In the genomic region with DNA sequence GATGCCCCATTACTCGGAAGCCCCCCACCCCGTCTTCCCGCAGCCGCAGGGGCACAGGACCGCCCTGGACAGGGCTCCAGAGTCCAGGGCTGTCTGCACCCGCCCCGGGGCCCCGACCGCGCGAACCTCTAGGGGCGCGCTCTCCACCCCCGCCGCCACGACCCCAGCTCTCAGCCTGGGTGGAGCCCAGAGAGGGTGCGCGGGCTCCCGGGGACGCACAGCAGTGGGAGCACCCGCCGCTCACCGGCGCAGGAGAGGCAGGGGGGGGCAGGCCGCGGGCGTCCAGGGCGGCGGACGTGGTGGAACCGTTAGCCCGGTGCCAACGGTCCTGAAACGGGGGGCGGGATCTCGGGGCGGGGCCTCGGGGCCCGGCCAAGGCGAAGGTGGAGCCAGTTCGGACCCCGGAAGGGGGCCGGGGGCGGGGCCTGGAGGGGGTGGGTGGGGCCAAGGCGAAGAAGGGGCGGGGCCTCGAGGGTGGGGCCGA, we compare ENCODE assay signal across 8 cellular contexts. TPM values are rescaled to one million over a fixed set of nuclear protein-coding genes. Genes with fewer than 3 reads are reported as not detected.
DNase-seq lines count a peak whose midpoint lies in the region; ATAC-seq, FAIRE-seq and TF ChIP-seq lines count a peak whose summit lies in the region.

Gene ATP8B3 (minus strand): TSS at position 335 of the 484 bp plus-strand sequence. CDS start 540 bp downstream, outside the sequence.

- no peaks in the 10 kb centered on the region for H3K9me3 Mint-ChIP-seq in activated T-cell treated with anti-CD3 and anti-CD28 coated beads, Interleukin-2, amount 50 U/mL, for 24 hours
- H3K9me3 Mint-ChIP-seq in WTC11, result no peaks in the 10 kb centered on the region

- H3K9me3 ChIP-seq in gastroesophageal sphincter (no peaks in the 10 kb centered on the region), small intestine (ENCODE audit: control insufficient read depth, low read depth) (no peaks in the 10 kb centered on the region)

- no peak for TF ChIP-seq EP300 in gastroesophageal sphincter (IDR thresholded peaks at IDR 0.05)

- H3K27me3 ChIP-seq in gastroesophageal sphincter (no peaks in the 10 kb centered on the region), small intestine (ENCODE audit: control insufficient read depth in 2 of 2, insufficient read depth in 2 of 2, low read length in 2 of 2) (no peaks in the 10 kb centered on the region)

- peak within 1 kb of the TSS; percentile 80 for H3K4me3 Mint-ChIP-seq in activated T-cell treated with anti-CD3 and anti-CD28 coated beads, Interleukin-2, amount 50 U/mL, for 24 hours
- peak within 1 kb of the TSS; percentile 87 for H3K4me3 Mint-ChIP-seq in WTC11

- no peak for TF ChIP-seq CTCF in WTC11 (IDR thresholded peaks at IDR 0.05)
- TF ChIP-seq CTCF in gastroesophageal sphincter (IDR thresholded peaks at IDR 0.05), result peak in 1 of 4 experiments; percentile 27

- WGBS in gastroesophageal sphincter (ENCODE audit: low coverage in 1 of 2), 2 donors, result no CpG with 5 or more reads among the region's 48 CpGs
- WGBS in small intestine, 3 donors, result 1 to 2% (median 2%) methylated on average over 25 to 48 of the region's 48 CpGs

- CTCF ChIA-PET in WTC11 (lab: Charles Lee), result interaction anchor here (0.6 to 4.0 kb wide), 7 partner anchors 14 to 206 kb away, joined by 3 to 20 read pairs (median 4); no protein-coding TSS in a partner anchor

- no peaks in the 10 kb centered on the region for H3K27me3 Mint-ChIP-seq in activated T-cell treated with anti-CD3 and anti-CD28 coated beads, Interleukin-2, amount 50 U/mL, for 24 hours
- peaks cover 4% of the 10 kb centered on the region for H3K27me3 Mint-ChIP-seq in WTC11 (ENCODE audit: low read depth)

- H3K27ac ChIP-seq in gastroesophageal sphincter (peak within 1 kb of the TSS in 3 of 4 donors; percentile 78 to 85 (median 78)), small intestine (ENCODE audit: low read depth in 1 of 2, low read length in 1 of 2) (peak within 1 kb of the TSS in 1 of 2 donors; percentile 79)

- H3K4me1 Mint-ChIP-seq in activated T-cell treated with anti-CD3 and anti-CD28 coated beads, Interleukin-2, amount 50 U/mL, for 24 hours (ENCODE audit: low read depth), result peaks cover 19% of the 10 kb centered on the region
- H3K4me1 Mint-ChIP-seq in WTC11, result peaks cover 5% of the 10 kb centered on the region; the same call in 1 of the 2 replicates

- H3K36me3 Mint-ChIP-seq in activated T-cell treated with anti-CD3 and anti-CD28 coated beads, Interleukin-2, amount 50 U/mL, for 24 hours (ENCODE audit: low read depth), result peaks cover 17% of the 10 kb centered on the region
- H3K36me3 Mint-ChIP-seq in WTC11, result no peaks in the 10 kb centered on the region

- H3K4me3 ChIP-seq in gastroesophageal sphincter, result peak within 1 kb of the TSS; percentile 38 to 60
- H3K4me3 ChIP-seq in small intestine (ENCODE audit: low read depth in 1 of 2, low read length in 2 of 2), result peak within 1 kb of the TSS; percentile 34 to 51

- POLR2A ChIA-PET in WTC11 (lab: Charles Lee), result no interaction called here

- peak within 1 kb of the TSS; percentile 91 for H3K27ac Mint-ChIP-seq in activated T-cell treated with anti-CD3 and anti-CD28 coated beads, Interleukin-2, amount 50 U/mL, for 24 hours
- peak within 1 kb of the TSS; percentile 95 for H3K27ac Mint-ChIP-seq in WTC11

- H3K36me3 ChIP-seq in gastroesophageal sphincter, result peaks cover 0 to 26% of the 10 kb centered on the region in 2 donors
- peaks cover 8 to 12% of the 10 kb centered on the region in 2 donors for H3K36me3 ChIP-seq in small intestine (ENCODE audit: control insufficient read depth in 2 of 2, insufficient read depth in 2 of 2, low read length in 2 of 2)

- no peak for FAIRE-seq in small intestine (lab: Jason Lieb, UNC)

- ATAC-seq in HG03064 (IDR thresholded peaks at IDR 0.05; ENCODE audit: low read depth, unreplicated experiment) (peak; percentile 2), WTC11 (peak; percentile 4), gastroesophageal sphincter (no peak), GM18870 (IDR thresholded peaks at IDR 0.05; ENCODE audit: unreplicated experiment) (no peak)

- DNase-seq in activated T-cell treated with anti-CD3 and anti-CD28 coated beads, Interleukin-2, amount 50 U/mL, for 24 hours, result no peak
- DNase-seq in activated T-cell treated with anti-CD3 and anti-CD28 coated beads for 4 hours, result no peak
- DNase-seq in WTC11 (ENCODE audit: low spot score), result no peak
- no peak for DNase-seq in small intestine
- no peak for DNase-seq in NCI-H1694 (lab: John Stamatoyannopoulos, UW)

- peaks cover 0 to 26% (median 16%) of the 10 kb centered on the region in 3 donors for H3K4me1 ChIP-seq in gastroesophageal sphincter
- H3K4me1 ChIP-seq in small intestine (ENCODE audit: control insufficient read depth in 2 of 2, insufficient read depth in 1 of 2, low read depth in 1 of 2, low read length in 1 of 2), result peaks cover 0 to 5% of the 10 kb centered on the region in 2 donors

- no peak for TF ChIP-seq POLR2A in gastroesophageal sphincter (IDR thresholded peaks at IDR 0.05)

TF ChIP-seq in WTC11, 78 proteins besides CTCF, POLR2A, EP300 and RAD21 (continues in another document):
- no peak for TF ChIP-seq GRHL2 (CRISPR knock-in tag; IDR thresholded peaks at IDR 0.05; ENCODE audit: insufficient replicate concordance, severe bottlenecking)
- no peak for TF ChIP-seq EMX1 (CRISPR knock-in tag; IDR thresholded peaks at IDR 0.05)
- no peak for TF ChIP-seq MYBL2 (CRISPR knock-in tag; IDR thresholded peaks at IDR 0.05)
- TF ChIP-seq, protein P1, sequence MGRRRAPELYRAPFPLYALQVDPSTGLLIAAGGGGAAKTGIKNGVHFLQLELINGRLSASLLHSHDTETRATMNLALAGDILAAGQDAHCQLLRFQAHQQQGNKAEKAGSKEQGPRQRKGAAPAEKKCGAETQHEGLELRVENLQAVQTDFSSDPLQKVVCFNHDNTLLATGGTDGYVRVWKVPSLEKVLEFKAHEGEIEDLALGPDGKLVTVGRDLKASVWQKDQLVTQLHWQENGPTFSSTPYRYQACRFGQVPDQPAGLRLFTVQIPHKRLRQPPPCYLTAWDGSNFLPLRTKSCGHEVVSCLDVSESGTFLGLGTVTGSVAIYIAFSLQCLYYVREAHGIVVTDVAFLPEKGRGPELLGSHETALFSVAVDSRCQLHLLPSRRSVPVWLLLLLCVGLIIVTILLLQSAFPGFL (CRISPR knock-in tag; IDR thresholded peaks at IDR 0.05; ENCODE audit: borderline replicate concordance), result no peak
- TF ChIP-seq ATF6 (CRISPR knock-in tag; IDR thresholded peaks at IDR 0.05), result no peak
- TF ChIP-seq, protein P2, sequence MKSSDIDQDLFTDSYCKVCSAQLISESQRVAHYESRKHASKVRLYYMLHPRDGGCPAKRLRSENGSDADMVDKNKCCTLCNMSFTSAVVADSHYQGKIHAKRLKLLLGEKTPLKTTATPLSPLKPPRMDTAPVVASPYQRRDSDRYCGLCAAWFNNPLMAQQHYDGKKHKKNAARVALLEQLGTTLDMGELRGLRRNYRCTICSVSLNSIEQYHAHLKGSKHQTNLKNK (CRISPR knock-in tag; IDR thresholded peaks at IDR 0.05), result no peak
- no peak for TF ChIP-seq ZNF671 (CRISPR knock-in tag; IDR thresholded peaks at IDR 0.05)
- no peak for TF ChIP-seq SMAD3 (CRISPR knock-in tag; IDR thresholded peaks at IDR 0.05; ENCODE audit: borderline replicate concordance)
- TF ChIP-seq CDX4 (CRISPR knock-in tag; IDR thresholded peaks at IDR 0.05; ENCODE audit: borderline replicate concordance), result no peak
- TF ChIP-seq FOXP4 (CRISPR knock-in tag; IDR thresholded peaks at IDR 0.05), result no peak
- no peak for TF ChIP-seq CREB1 (CRISPR knock-in tag; IDR thresholded peaks at IDR 0.05)

RNA-seq across cellular contexts. Expression of gene ATP8B3, which starts in this region (rescaled TPM):
- total RNA-seq in WTC11 (2021) (5.5 to 8.2 TPM (median 8.0 TPM) in 3 replicates), gastroesophageal sphincter (1 to 10 TPM in 1 of 4 donors, under 1 TPM in 3; 0.27 to 1.4 (median 0.48) TPM)
- under 1 TPM in 2 of 3 donors, not detected in 1; 0.45 to 0.52 TPM for polyA plus RNA-seq in small intestine

Comparison
In these comparisons a context has a peak if more than half of its experiments do, and no peak if none do; other contexts are left out.
1. ATAC-seq: peak in HG03064 (single experiment) and WTC11 (single experiment); none in gastroesophageal sphincter (single experiment) and GM18870 (single experiment).